ENCODE assay signal across 16 cellular contexts in the genomic region with DNA sequence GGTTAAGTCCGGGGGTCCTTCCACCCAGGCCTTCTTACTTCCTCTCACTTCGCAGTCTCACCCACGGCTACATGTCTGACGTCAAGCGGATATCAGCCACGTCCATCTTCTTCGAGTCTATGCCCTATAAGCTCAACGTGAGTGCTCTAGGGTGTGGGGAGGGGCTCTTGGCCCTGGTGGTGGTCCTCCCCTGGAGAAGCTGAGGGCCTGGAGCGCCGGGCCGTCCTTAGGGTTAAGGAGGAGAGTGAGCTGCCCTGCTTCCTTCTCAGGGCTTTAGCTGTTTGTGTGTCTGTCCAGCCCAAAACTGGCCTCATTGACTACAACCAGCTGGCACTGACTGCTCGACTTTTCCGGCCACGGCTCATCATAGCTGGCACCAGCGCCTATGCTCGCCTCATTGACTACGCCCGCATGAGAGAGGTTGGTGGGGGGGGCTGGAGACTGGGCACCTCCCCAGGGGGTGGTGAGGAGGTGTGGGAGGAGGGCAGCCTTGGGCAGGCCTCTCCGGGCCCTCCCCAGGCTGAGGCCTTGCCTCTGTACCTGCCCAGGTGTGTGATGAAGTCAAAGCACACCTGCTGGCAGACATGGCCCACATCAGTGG. TPM values are rescaled to one million over a fixed set of nuclear protein-coding genes. Genes with fewer than 3 reads are reported as not detected.
A peak's percentile ranks its signal among the peaks of the same experiment; 100 is the strongest.
DNase-seq lines count a peak whose midpoint lies in the region; ATAC-seq and TF ChIP-seq lines count a peak whose summit lies in the region.
"Had no signal": no experiment of that assay in that cellular context is flagged by ENCODE, and none has a peak within 500 bp of the region (broad histone marks: within the 10 kb centered on the region; RNA-seq: fewer than 3 reads in every experiment).

No MANE protein-coding gene starts in this region.

- peak overlapping the region; percentile 99 for H3K4me3 Mint-ChIP-seq in activated naive CD8-positive, alpha-beta T cell treated with anti-CD3 and anti-CD28 coated beads for 36 hours
- H3K4me3 Mint-ChIP-seq in naive B cell, result peak overlapping the region in 6 of 8 donors; percentile 11 to 98 (median 72)

- H3K4me1 ChIP-seq in BLaER1, result peaks cover 84% of the 10 kb centered on the region
- peaks cover 21% of the 10 kb centered on the region for H3K4me1 ChIP-seq in HEK293 (ENCODE audit: control insufficient read depth, insufficient read depth, low read length)

- POLR2A ChIA-PET in HEK293 (lab: Yijun Ruan, JAX), result interaction anchor here (0.5 to 3.5 kb wide), 3 partner anchors 8 to 213 kb away, joined by 6 to 72 read pairs (median 44); partner anchors contain the start of gene NXPH4

- ATAC-seq in naive B cell (ENCODE audit: low read depth in 2 of 2) (no peak), HG02610 (IDR thresholded peaks at IDR 0.05; ENCODE audit: unreplicated experiment) (no peak)
- ATAC-seq: activated CD8-positive, alpha-beta T cell treated with anti-CD3 and anti-CD28 coated beads for 36 hours; GM12878; pancreas had no signal

- H3K36me3 Mint-ChIP-seq in activated naive CD8-positive, alpha-beta T cell treated with anti-CD3 and anti-CD28 coated beads for 36 hours, result peaks cover 58% of the 10 kb centered on the region
- H3K36me3 Mint-ChIP-seq in naive B cell, result peaks cover 6 to 30% of the 10 kb centered on the region in 2 donors

- DNase-seq in activated naive CD8-positive, alpha-beta T cell treated with anti-CD3 and anti-CD28 coated beads for 36 hours, result no peak
- DNase-seq in naive B cell (no peak), NCI-H524 treated with DMSO at 0.1 percent for 48 hours (lab: John Stamatoyannopoulos, UW) (no peak), SIG-M5 treated with dmso at 0.1 percent for 504 hours (lab: John Stamatoyannopoulos, UW; ENCODE audit: unreplicated experiment) (no peak)
- DNase-seq in central memory CD4-positive, alpha-beta T cell, result no peak
- DNase-seq: activated CD8-positive, alpha-beta T cell treated with anti-CD3 and anti-CD28 coated beads for 36 hours; activated naive CD4-positive, alpha-beta T cell; C1 segment of cervical spinal cord; NCI-H2171 treated with DMSO at 0.1 percent for 48 hours had no signal

- no peaks in the 10 kb centered on the region for H3K9me3 Mint-ChIP-seq in activated naive CD8-positive, alpha-beta T cell treated with anti-CD3 and anti-CD28 coated beads for 36 hours
- no peaks in the 10 kb centered on the region for H3K9me3 Mint-ChIP-seq in naive B cell
- H3K9me3 Mint-ChIP-seq: activated CD8-positive, alpha-beta T cell treated with anti-CD3 and anti-CD28 coated beads for 36 hours had no signal

- H3K4me3 ChIP-seq in BLaER1 (no peak overlapping the region), HEK293 (ENCODE audit: low read depth, low read length) (no peak overlapping the region)
- H3K4me3 ChIP-seq: breast epithelium, GM12878, pancreas, SJSA1 had no signal

- H3K27me3 Mint-ChIP-seq in activated naive CD8-positive, alpha-beta T cell treated with anti-CD3 and anti-CD28 coated beads for 36 hours, result peaks cover 24% of the 10 kb centered on the region
- H3K27me3 Mint-ChIP-seq in naive B cell, result peaks cover 3 to 7% (median 4%) of the 10 kb centered on the region in 3 donors

- H3K36me3 ChIP-seq in BLaER1, result peaks cover 52% of the 10 kb centered on the region
- peaks cover 0 to 55% of the 10 kb centered on the region in 2 experiments; a peak in 1 of 3 replicates for H3K36me3 ChIP-seq in HEK293 (ENCODE audit: control insufficient read depth in 2 of 2, insufficient read depth in 1 of 2, low read length in 2 of 2)
- H3K36me3 ChIP-seq: breast epithelium had no signal

- peaks cover 57% of the 10 kb centered on the region for H3K27me3 ChIP-seq in BLaER1
- H3K27me3 ChIP-seq: pancreas, SJSA1 had no signal

- TF ChIP-seq CTCF in HEK293 (tag by site-specific recombination; IDR thresholded peaks at IDR 0.05), result no peak

- peaks cover 63% of the 10 kb centered on the region for H3K4me1 Mint-ChIP-seq in activated naive CD8-positive, alpha-beta T cell treated with anti-CD3 and anti-CD28 coated beads for 36 hours
- peaks cover 69 to 91% (median 89%) of the 10 kb centered on the region in 3 donors for H3K4me1 Mint-ChIP-seq in naive B cell

- H3K9ac ChIP-seq in BLaER1, result peak overlapping the region; percentile 89; the same call in 1 of the 2 replicates

- H3K9me3 ChIP-seq in BLaER1, result no peaks in the 10 kb centered on the region
- H3K9me3 ChIP-seq in HEK293 (ENCODE audit: control insufficient read depth, insufficient read depth, low read depth, low read length), result no peaks in the 10 kb centered on the region
- H3K9me3 ChIP-seq: breast epithelium, pancreas, SJSA1 had no signal

- peaks cover 71% of the 10 kb centered on the region for H4K20me1 ChIP-seq in BLaER1

- CTCF ChIA-PET in HEK293 (lab: Yijun Ruan, JAX), result interaction anchor here (0.6 to 23.3 kb wide), 4 partner anchors 8 to 109 kb away, joined by 3 to 628 read pairs (median 98); partner anchors contain the start of gene NXPH4

- H3K27ac ChIP-seq in BLaER1, result no peak overlapping the region
- H3K27ac ChIP-seq in HEK293 (ENCODE audit: extremely low read depth, low read depth, low read length), result no peak overlapping the region
- H3K27ac ChIP-seq: breast epithelium, pancreas, SJSA1 had no signal

- no peak overlapping the region for H3K27ac Mint-ChIP-seq in activated naive CD8-positive, alpha-beta T cell treated with anti-CD3 and anti-CD28 coated beads for 36 hours
- peak overlapping the region in 2 of 6 donors; percentile 19 to 92 for H3K27ac Mint-ChIP-seq in naive B cell
- H3K27ac Mint-ChIP-seq: activated CD8-positive, alpha-beta T cell treated with anti-CD3 and anti-CD28 coated beads for 36 hours had no signal

- peak overlapping the region; percentile 99 for H3K4me2 ChIP-seq in BLaER1

TF ChIP-seq in HEK293, 187 proteins besides CTCF, POLR2A, EP300 and RAD21:
- TF ChIP-seq, protein P1, sequence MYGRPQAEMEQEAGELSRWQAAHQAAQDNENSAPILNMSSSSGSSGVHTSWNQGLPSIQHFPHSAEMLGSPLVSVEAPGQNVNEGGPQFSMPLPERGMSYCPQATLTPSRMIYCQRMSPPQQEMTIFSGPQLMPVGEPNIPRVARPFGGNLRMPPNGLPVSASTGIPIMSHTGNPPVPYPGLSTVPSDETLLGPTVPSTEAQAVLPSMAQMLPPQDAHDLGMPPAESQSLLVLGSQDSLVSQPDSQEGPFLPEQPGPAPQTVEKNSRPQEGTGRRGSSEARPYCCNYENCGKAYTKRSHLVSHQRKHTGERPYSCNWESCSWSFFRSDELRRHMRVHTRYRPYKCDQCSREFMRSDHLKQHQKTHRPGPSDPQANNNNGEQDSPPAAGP (tag by site-specific recombination; IDR thresholded peaks at IDR 0.05), result no peak
- TF ChIP-seq, protein P2, sequence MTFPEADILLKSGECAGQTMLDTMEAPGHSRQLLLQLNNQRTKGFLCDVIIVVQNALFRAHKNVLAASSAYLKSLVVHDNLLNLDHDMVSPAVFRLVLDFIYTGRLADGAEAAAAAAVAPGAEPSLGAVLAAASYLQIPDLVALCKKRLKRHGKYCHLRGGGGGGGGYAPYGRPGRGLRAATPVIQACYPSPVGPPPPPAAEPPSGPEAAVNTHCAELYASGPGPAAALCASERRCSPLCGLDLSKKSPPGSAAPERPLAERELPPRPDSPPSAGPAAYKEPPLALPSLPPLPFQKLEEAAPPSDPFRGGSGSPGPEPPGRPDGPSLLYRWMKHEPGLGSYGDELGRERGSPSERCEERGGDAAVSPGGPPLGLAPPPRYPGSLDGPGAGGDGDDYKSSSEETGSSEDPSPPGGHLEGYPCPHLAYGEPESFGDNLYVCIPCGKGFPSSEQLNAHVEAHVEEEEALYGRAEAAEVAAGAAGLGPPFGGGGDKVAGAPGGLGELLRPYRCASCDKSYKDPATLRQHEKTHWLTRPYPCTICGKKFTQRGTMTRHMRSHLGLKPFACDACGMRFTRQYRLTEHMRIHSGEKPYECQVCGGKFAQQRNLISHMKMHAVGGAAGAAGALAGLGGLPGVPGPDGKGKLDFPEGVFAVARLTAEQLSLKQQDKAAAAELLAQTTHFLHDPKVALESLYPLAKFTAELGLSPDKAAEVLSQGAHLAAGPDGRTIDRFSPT (tag by site-specific recombination; IDR thresholded peaks at IDR 0.05), result peak; percentile 31; the same call in 1 of the 2 replicates
- peak; percentile 30; the same call in 1 of the 2 replicates for TF ChIP-seq ZEB2 (tag by site-specific recombination; IDR thresholded peaks at IDR 0.05)
- no peak for TF ChIP-seq ZBTB48 (tag by site-specific recombination; IDR thresholded peaks at IDR 0.05)
- TF ChIP-seq ZNF280D (tag by site-specific recombination; IDR thresholded peaks at IDR 0.05), result no peak

RNA-seq across cellular contexts. Expression of gene SHMT2, which starts 2.7 kb away (rescaled TPM):
- total RNA-seq in activated naive CD8-positive, alpha-beta T cell treated with anti-CD3 and anti-CD28 coated beads for 36 hours, result 100 to 1,000 TPM; 517 to 532 TPM
- polyA plus RNA-seq in naive B cell (ENCODE audit: low read depth in 6 of 6), result 100 to 1,000 TPM; 160 to 183 (median 173) TPM

RNA-seq across cellular contexts. Expression of gene NXPH4, which starts 15.7 kb away (rescaled TPM):
- under 1 TPM; 0.19 to 0.26 TPM for total RNA-seq in activated naive CD8-positive, alpha-beta T cell treated with anti-CD3 and anti-CD28 coated beads for 36 hours
- 1 to 10 TPM; 1.2 to 4.9 (median 2.8) TPM for polyA plus RNA-seq in naive B cell (ENCODE audit: low read depth in 6 of 6)

RNA-seq across cellular contexts. Expression of gene STAC3, which starts 18.7 kb away (rescaled TPM):
- total RNA-seq in activated naive CD8-positive, alpha-beta T cell treated with anti-CD3 and anti-CD28 coated beads for 36 hours, result 1 to 10 TPM; 2.0 to 2.6 TPM
- polyA plus RNA-seq in naive B cell (ENCODE audit: low read depth in 6 of 6), result under 1 TPM in 4 of 6 donors, not detected in 2; 0.32 to 0.43 (median 0.38) TPM
